In the genomic region with DNA sequence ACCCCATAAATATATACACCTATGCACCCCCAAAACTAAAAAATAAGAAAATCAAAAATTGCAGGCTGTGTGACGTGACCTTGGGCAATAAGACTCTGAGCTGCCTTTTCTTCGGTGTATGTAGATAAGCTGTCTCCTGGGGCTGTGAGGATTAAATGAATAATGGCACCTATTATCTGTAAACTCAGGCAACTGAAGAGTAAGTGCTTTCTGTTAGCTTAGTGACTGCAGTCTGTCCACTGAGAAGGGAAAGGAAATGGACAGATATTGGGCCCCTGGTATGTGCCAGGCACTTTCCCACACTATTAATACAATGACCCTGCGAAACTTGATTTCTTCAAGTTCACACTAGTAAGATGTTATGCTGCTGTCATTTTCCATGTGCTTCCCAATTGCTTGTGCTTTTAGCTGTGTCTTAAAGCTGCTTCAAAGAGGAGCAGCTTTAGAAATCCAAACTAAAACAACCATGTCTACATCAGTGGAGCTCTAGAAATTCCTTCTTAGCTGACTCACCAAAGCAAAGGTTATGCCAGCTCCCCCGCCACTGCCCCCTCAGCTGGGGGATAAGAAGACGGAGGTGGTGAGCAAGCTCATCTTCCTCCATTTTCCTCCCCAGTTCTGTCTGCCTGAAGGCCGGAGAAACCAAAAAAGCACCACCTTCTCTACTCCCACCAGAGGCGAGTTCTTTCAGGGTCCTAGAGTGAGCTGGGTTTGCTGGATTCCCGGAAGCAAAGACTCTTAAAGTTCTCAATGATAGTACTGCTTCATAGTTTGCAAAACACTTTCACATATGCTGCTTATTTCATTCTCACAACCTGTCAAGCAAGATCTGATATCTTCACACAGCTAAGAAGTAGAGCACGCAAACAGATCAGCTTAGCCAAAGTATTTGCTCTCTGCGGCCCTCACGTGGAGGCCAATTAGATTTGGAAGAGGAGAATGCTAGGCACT, we compare ENCODE assay signal across 8 cellular contexts. TPM values are rescaled to one million over a fixed set of nuclear protein-coding genes. Genes with fewer than 3 reads are reported as not detected.
DNase-seq lines count a peak whose midpoint lies in the region; ATAC-seq, FAIRE-seq and TF ChIP-seq lines count a peak whose summit lies in the region.

No MANE protein-coding gene starts in this region.

- no TSS peak for BruUV-seq in A673 (replicated peaks; lab: Mats Ljungman, UMichigan)

- H3K27ac ChIP-seq in A673 (ENCODE audit: low read depth, low read length, poor library complexity, severe bottlenecking) (no peak overlapping the region), HUES6 (ENCODE audit: low read depth, low read length) (peak overlapping the region; percentile 52; the same call in 1 of the 2 replicates), brain microvascular endothelial cell (peak overlapping the region; percentile 61), left lung (peak overlapping the region; percentile 23 to 37)

- POLR2A ChIA-PET in A673 (lab: Charles Lee; ENCODE audit: low non-redundant PET), result interaction anchor here (0.6 kb wide), 1 partner anchor 31 kb away, joined by 16 read pairs; no protein-coding TSS in a partner anchor

- intact Hi-C loops in A673 (cut with micrococcal nuclease; ENCODE audit: unreplicated experiment), result no loop called here
- intact Hi-C loops in left lung (cut with DNase I), result no loop called here

- TF ChIP-seq CTCF in A673 (conservative IDR thresholded peaks at IDR 0.05; ENCODE audit: low read depth, low read length) (no peak), brain microvascular endothelial cell (IDR thresholded peaks at IDR 0.05; ENCODE audit: low read depth, low read length, missing control alignments) (no peak), left lung (IDR thresholded peaks at IDR 0.05) (no peak)

- no peaks in the 10 kb centered on the region for H3K9me3 ChIP-seq in A673 (ENCODE audit: low read depth, low read length, poor library complexity, severe bottlenecking)
- H3K9me3 ChIP-seq in HUES6 (ENCODE audit: control insufficient read depth, insufficient read depth, low read depth, low read length), result peaks cover 2% of the 10 kb centered on the region; the same call in 1 of the 2 replicates
- H3K9me3 ChIP-seq in left lung, result no peaks in the 10 kb centered on the region

- ATAC-seq in left lung (peak; percentile 70), HG03196 (IDR thresholded peaks at IDR 0.05; ENCODE audit: unreplicated experiment) (no peak), GM18858 (IDR thresholded peaks at IDR 0.05; ENCODE audit: unreplicated experiment) (no peak)

- peaks cover 5% of the 10 kb centered on the region for H3K4me1 ChIP-seq in A673 (ENCODE audit: insufficient read depth, low read length, poor library complexity, severe bottlenecking)
- H3K4me1 ChIP-seq in HUES6 (ENCODE audit: control insufficient read depth, insufficient read depth, low read length), result peaks cover 62% of the 10 kb centered on the region
- H3K4me1 ChIP-seq in left lung, result no peaks in the 10 kb centered on the region

- in situ Hi-C loops in brain microvascular endothelial cell (cut with HindIII; ENCODE audit: low pct_ligation_motif_present, low sequenced_read_pairs), result no loop called here

- H3K4me3 ChIP-seq in A673 (ENCODE audit: low read depth, low read length, poor library complexity, severe bottlenecking) (no peak overlapping the region), HUES6 (ENCODE audit: low read depth, low read length) (peak overlapping the region; percentile 46), brain microvascular endothelial cell (ENCODE audit: low read depth, low read length) (no peak overlapping the region), left lung (no peak overlapping the region)

- H3K27me3 ChIP-seq in A673 (replicated peaks; ENCODE audit: insufficient read depth, low read depth, low read length, poor library complexity) (no peaks in the 10 kb centered on the region), HUES6 (ENCODE audit: control insufficient read depth, insufficient read depth, low read length) (no peaks in the 10 kb centered on the region), brain microvascular endothelial cell (replicated peaks) (no peaks in the 10 kb centered on the region), left lung (no peaks in the 10 kb centered on the region)

- DNase-seq in A673 (ENCODE audit: low spot score), result peak; percentile 49
- peak; percentile 55 for DNase-seq in brain microvascular endothelial cell
- DNase-seq in left lung, result no peak
- no peak for DNase-seq in DMS114 treated with DMSO at 0.1 percent for 48 hours (lab: John Stamatoyannopoulos, UW; ENCODE audit: unreplicated experiment)
- DNase-seq in frontal cortex (ENCODE audit: low spot score in 2 of 2), result no peak

- FAIRE-seq in frontal cortex (lab: Jason Lieb, UNC), result no peak

- CTCF ChIA-PET in A673 (lab: Charles Lee), result no interaction called here

- peak overlapping the region; percentile 53 for H3K9ac ChIP-seq in HUES6 (ENCODE audit: low read length)

- H3K36me3 ChIP-seq in A673 (ENCODE audit: insufficient read depth, low read length, poor library complexity, severe bottlenecking) (no peaks in the 10 kb centered on the region), HUES6 (ENCODE audit: control insufficient read depth, insufficient read depth, low read length) (peaks cover 11% of the 10 kb centered on the region), brain microvascular endothelial cell (replicated peaks) (no peaks in the 10 kb centered on the region), left lung (peaks cover 0 to 29% of the 10 kb centered on the region in 2 donors)

RNA-seq across cellular contexts. Expression of a gene that starts 8.8 kb away (rescaled TPM):
- not detected in 2 replicates for total RNA-seq in A673 (2021)
- total RNA-seq in left lung, result not detected
- total RNA-seq in frontal cortex, result not detected

RNA-seq across cellular contexts. Expression of a gene that starts 35.3 kb away (rescaled TPM):
- total RNA-seq in A673 (2021) (35.2 and 36.2 TPM in 2 replicates), left lung (10 to 100 TPM; 33.7 to 46.6 TPM), frontal cortex (138 TPM)

Comparison
In these comparisons a context has a peak if more than half of its experiments do, and no peak if none do; other contexts are left out.
1. DNase-seq: peak in A673 (single experiment) and brain microvascular endothelial cell (single experiment); none in left lung (0 of 2), DMS114 treated with DMSO at 0.1 percent for 48 hours (single experiment) and frontal cortex (0 of 2).